ENCODE assay signal across 24 cellular contexts in genomic region chr7:151710121-151710640, GRCh38.
DNase-seq lines count a peak whose midpoint lies in the region; ATAC-seq, FAIRE-seq and TF ChIP-seq lines count a peak whose summit lies in the region.
"Had no signal": no experiment of that assay in that cellular context is flagged by ENCODE, and none has a peak within 500 bp of the region (broad histone marks: within the 10 kb centered on the region; RNA-seq: fewer than 3 reads in every experiment).

No MANE protein-coding gene starts in this region.

- no peak for FAIRE-seq in HepG2 (lab: Jason Lieb, UNC)
- FAIRE-seq in astrocyte (lab: Jason Lieb, UNC) = no peak
- FAIRE-seq in GM12892 (lab: Jason Lieb, UNC) = no peak
- FAIRE-seq: H1 had no signal

- H3K36me3 Mint-ChIP-seq in astrocyte (ENCODE audit: low read depth, unreplicated experiment) = peaks cover 4% of the 10 kb centered on the region
- H3K36me3 Mint-ChIP-seq in nephron progenitor cell (ENCODE audit: low read depth) = no peaks in the 10 kb centered on the region

- CTCF ChIA-PET in HepG2 (lab: Yijun Ruan, JAX; ENCODE audit: low intra/inter-chr PET ratio, low total read pairs) = no interaction called here

- H3K4me3 ChIP-seq in liver (ENCODE audit: low read depth in 1 of 3, low read length in 3 of 3) = no peak overlapping the region
- H3K4me3 ChIP-seq in HepG2 (replicated peaks in 1 of 3; ENCODE audit: insufficient read depth in 1 of 3, low read depth in 2 of 3, low read length in 3 of 3) = no peak overlapping the region
- H3K4me3 ChIP-seq in astrocyte (ENCODE audit: insufficient read depth, low read depth, low read length) = no peak overlapping the region
- H3K4me3 ChIP-seq in adrenal gland = no peak overlapping the region
- H3K4me3 ChIP-seq: PC-9 had no signal

- 94% methylated on average over 18 of the region's 18 CpGs for WGBS in liver
- WGBS in HepG2 (ENCODE audit: low lambda C conversion rate) = 72% methylated on average over 12 of the region's 18 CpGs
- 91 to 95% (median 93%) methylated on average over 16 to 18 of the region's 18 CpGs for WGBS in adrenal gland, 4 donors

- H3K79me2 ChIP-seq in HepG2 (ENCODE audit: insufficient read depth, low read length) (no peaks in the 10 kb centered on the region), astrocyte (ENCODE audit: insufficient read depth, low read length) (no peaks in the 10 kb centered on the region)

- no peak for TF ChIP-seq POLR2A in HepG2 (IDR thresholded peaks at IDR 0.05; ENCODE audit: insufficient read depth in 1 of 2, low read depth in 2 of 2, low read length in 2 of 2)
- TF ChIP-seq POLR2A in adrenal gland (IDR thresholded peaks at IDR 0.05) = no peak
- no peak for TF ChIP-seq POLR2A in GM12892 (IDR thresholded peaks at IDR 0.05; ENCODE audit: low read depth, low read length)

- intact Hi-C loops in HepG2 (cut with micrococcal nuclease; ENCODE audit: unreplicated experiment) (no loop called here), adrenal gland (cut with DNase I) (no loop called here)

- H3K27ac Mint-ChIP-seq in astrocyte (ENCODE audit: unreplicated experiment) (peak overlapping the region; percentile 28), nephron progenitor cell (peak overlapping the region; percentile 10)
- H3K27ac Mint-ChIP-seq: CD8-positive, alpha-beta T cell; IgD-negative memory B cell had no signal

- in situ Hi-C loops in HepG2 (cut with HindIII; ENCODE audit: extremely low pct_ligation_motif_present, low pct_unique_long_range_greater_than_20kb) = no loop called here

- no peak for TF ChIP-seq RAD21 in liver (IDR thresholded peaks at IDR 0.05)
- TF ChIP-seq RAD21 in HepG2 (CRISPR knock-in tag; IDR thresholded peaks at IDR 0.05) = no peak

- H3K36me3 ChIP-seq in liver (ENCODE audit: control insufficient read depth in 4 of 4, insufficient read depth in 3 of 4, low read depth in 1 of 4, low read length in 3 of 4) (no peaks in the 10 kb centered on the region), HepG2 (replicated peaks in 1 of 2; ENCODE audit: control insufficient read depth in 1 of 2, insufficient read depth in 2 of 2, low read length in 2 of 2) (no peaks in the 10 kb centered on the region), astrocyte (ENCODE audit: insufficient read depth, low read length) (no peaks in the 10 kb centered on the region), adrenal gland (replicated peaks in 1 of 2) (no peaks in the 10 kb centered on the region)

- H3K27me3 ChIP-seq in liver (ENCODE audit: control insufficient read depth in 4 of 4, insufficient read depth in 4 of 4, low read length in 3 of 4) = no peaks in the 10 kb centered on the region
- H3K27me3 ChIP-seq in HepG2 (ENCODE audit: control insufficient read depth in 1 of 2, insufficient read depth in 2 of 2, low read length in 2 of 2) = peaks cover 4 to 6% of the 10 kb centered on the region in 2 experiments; a peak in 2 of 5 replicates
- no peaks in the 10 kb centered on the region for H3K27me3 ChIP-seq in astrocyte (ENCODE audit: insufficient read depth, low read length)
- H3K27me3 ChIP-seq in adrenal gland = no peaks in the 10 kb centered on the region

- no peaks in the 10 kb centered on the region for H3K9me3 ChIP-seq in liver (ENCODE audit: control insufficient read depth in 4 of 4, low read length in 3 of 4)
- H3K9me3 ChIP-seq in HepG2 (ENCODE audit: low read length) = no peaks in the 10 kb centered on the region
- H3K9me3 ChIP-seq in astrocyte (ENCODE audit: insufficient read depth, low read depth, low read length) = no peaks in the 10 kb centered on the region
- no peaks in the 10 kb centered on the region for H3K9me3 ChIP-seq in adrenal gland (replicated peaks in 1 of 3)
- H3K9me3 ChIP-seq: Caco-2, SK-N-SH had no signal

- H2AFZ ChIP-seq in HepG2 (ENCODE audit: low read length) (no peak overlapping the region), astrocyte (ENCODE audit: low read depth, low read length) (no peak overlapping the region)
- H2AFZ ChIP-seq: PC-9 had no signal

- H3K4me2 ChIP-seq in HepG2 (ENCODE audit: low read depth, low read length) = no peak overlapping the region
- no peak overlapping the region for H3K4me2 ChIP-seq in astrocyte (ENCODE audit: low read length)
- H3K4me2 ChIP-seq: PC-9, SK-N-SH had no signal

- ATAC-seq in HepG2 = no peak
- ATAC-seq: CD8-positive, alpha-beta T cell had no signal

- POLR2A ChIA-PET in HepG2 (lab: Yijun Ruan, JAX) = no interaction called here

- H3K4me1 Mint-ChIP-seq in astrocyte (ENCODE audit: low read depth, unreplicated experiment) = peaks cover 19% of the 10 kb centered on the region
- peaks cover 34% of the 10 kb centered on the region for H3K4me1 Mint-ChIP-seq in nephron progenitor cell

- H3K4me1 ChIP-seq in liver (ENCODE audit: control insufficient read depth in 4 of 4, insufficient read depth in 4 of 4, low read length in 3 of 4) (peaks cover 19 to 35% (median 27%) of the 10 kb centered on the region in 4 donors), HepG2 (ENCODE audit: insufficient read depth, low read length) (peaks cover 7% of the 10 kb centered on the region; the same call in 1 of the 2 replicates), astrocyte (ENCODE audit: insufficient read depth, low read length) (peaks cover 19% of the 10 kb centered on the region), adrenal gland (replicated peaks in 1 of 2) (peaks cover 11 to 15% of the 10 kb centered on the region in 2 donors)

- H3K9ac ChIP-seq in liver (ENCODE audit: low read depth in 1 of 2, low read length in 2 of 2) (peak overlapping the region in 1 of 2 donors; percentile 3), HepG2 (ENCODE audit: insufficient read depth, low read depth, low read length) (no peak overlapping the region), astrocyte (ENCODE audit: low read length) (no peak overlapping the region)
- H3K9ac ChIP-seq: SK-N-SH had no signal

- DNase-seq in HepG2 (ENCODE audit: low spot score) (no peak), astrocyte (ENCODE audit: low read depth) (no peak), nephron progenitor cell (no peak), adrenal gland (no peak), GM12892 (ENCODE audit: insufficient read length) (no peak), GF-D8 (lab: John Stamatoyannopoulos, UW) (no peak)
- DNase-seq: Caco-2; CD8-positive, alpha-beta T cell; GDM1; HCEC 1CT; NCI-H1048; NCI-H1417; NCI-H1694; NCI-H2029 treated with DMSO at 0.1 percent for 48 hours; NCI-H446 treated with DMSO at 0.1 percent for 48 hours; NCI-H82; NK-92 treated with Interleukin-12 subunit alpha and Interleukin-12 subunit beta, amount 100 ng/mL, for 24 hours; PC-9; SK-N-SH had no signal

- H3K27me3 Mint-ChIP-seq in astrocyte (ENCODE audit: low read depth, unreplicated experiment) (peaks cover 9% of the 10 kb centered on the region), nephron progenitor cell (ENCODE audit: low read depth, poor library complexity) (peaks cover 12% of the 10 kb centered on the region)
- H3K27me3 Mint-ChIP-seq: IgD-negative memory B cell had no signal

- H3K27ac ChIP-seq in liver (ENCODE audit: low read depth in 1 of 2, low read length in 2 of 2) (peak overlapping the region; percentile 91 to 95), HepG2 (ENCODE audit: extremely low read length, insufficient read depth, low read length) (no peak overlapping the region), astrocyte (ENCODE audit: low read depth, low read length) (no peak overlapping the region), adrenal gland (no peak overlapping the region)
- H3K27ac ChIP-seq: C4-2B, PC-9, RWPE1 had no signal

- TF ChIP-seq EP300 in HepG2 (IDR thresholded peaks at IDR 0.05; ENCODE audit: low read depth in 2 of 2, low read length in 2 of 2) (no peak), HepG2 (CRISPR knock-in tag; IDR thresholded peaks at IDR 0.05; ENCODE audit: borderline replicate concordance) (no peak)

- BruUV-seq in HepG2 (replicated peaks; lab: Mats Ljungman, UMichigan) = no TSS peak

- H3K9me3 Mint-ChIP-seq in astrocyte (ENCODE audit: unreplicated experiment) (no peaks in the 10 kb centered on the region), nephron progenitor cell (no peaks in the 10 kb centered on the region)
- H3K9me3 Mint-ChIP-seq: CD8-positive, alpha-beta T cell; IgD-negative memory B cell had no signal

- H3K4me3 Mint-ChIP-seq in astrocyte (ENCODE audit: unreplicated experiment) = no peak overlapping the region
- no peak overlapping the region for H3K4me3 Mint-ChIP-seq in nephron progenitor cell
- H3K4me3 Mint-ChIP-seq: CD8-positive, alpha-beta T cell; IgD-negative memory B cell had no signal

- TF ChIP-seq CTCF in liver (IDR thresholded peaks at IDR 0.05; ENCODE audit: low read depth, low read length, missing input control) = no peak
- TF ChIP-seq CTCF in HepG2 (CRISPR knock-in tag; IDR thresholded peaks at IDR 0.05) = no peak
- TF ChIP-seq CTCF in astrocyte (IDR thresholded peaks at IDR 0.05; ENCODE audit: insufficient read depth, low read depth, low read length) = no peak
- TF ChIP-seq CTCF in nephron progenitor cell (IDR thresholded peaks at IDR 0.05) = no peak
- TF ChIP-seq CTCF in adrenal gland (IDR thresholded peaks at IDR 0.05) = no peak

- H4K20me1 ChIP-seq in HepG2 (ENCODE audit: insufficient read depth, low read length) = no peaks in the 10 kb centered on the region
- no peaks in the 10 kb centered on the region for H4K20me1 ChIP-seq in astrocyte (ENCODE audit: insufficient read depth, low read length)

TF ChIP-seq in HepG2, 621 proteins besides CTCF, POLR2A, EP300 and RAD21 (continues in another document):
- TF ChIP-seq ZKSCAN1 (IDR thresholded peaks at IDR 0.05; ENCODE audit: low read length) (no peak), JUND (CRISPR knock-in tag; IDR thresholded peaks at IDR 0.05) (no peak), ZNF343 (CRISPR knock-in tag; IDR thresholded peaks at IDR 0.05) (no peak), ZNF12 (CRISPR knock-in tag; IDR thresholded peaks at IDR 0.05) (no peak), ZBTB14 (CRISPR knock-in tag; IDR thresholded peaks at IDR 0.05) (no peak), ZSCAN25 (CRISPR knock-in tag; IDR thresholded peaks at IDR 0.05) (no peak)

Comparison
In these comparisons a context has a peak if more than half of its experiments do, and no peak if none do; other contexts are left out.
1. H3K27ac ChIP-seq: peak in liver (2 of 2); none in HepG2 (single experiment), astrocyte (single experiment) and adrenal gland (0 of 5).